Comparison of ENCODE assay signal across 9 cellular contexts in genomic region chr1:161082996-161083742, GRCh38. TPM values are rescaled to one million over a fixed set of nuclear protein-coding genes. Genes with fewer than 3 reads are reported as not detected.
DNase-seq lines count a peak whose midpoint lies in the region; ATAC-seq, FAIRE-seq and TF ChIP-seq lines count a peak whose summit lies in the region.
"Had no signal": no experiment of that assay in that cellular context is flagged by ENCODE, and none has a peak within 500 bp of the region (broad histone marks: within the 10 kb centered on the region; RNA-seq: fewer than 3 reads in every experiment).

No MANE protein-coding gene starts in this region.

- TF ChIP-seq CTCF in AG09319 (IDR thresholded peaks at IDR 0.05; ENCODE audit: low read depth, low read length) (no peak), bronchial epithelial cell (IDR thresholded peaks at IDR 0.05; ENCODE audit: insufficient read depth, low read length, severe bottlenecking) (no peak), lung (IDR thresholded peaks at IDR 0.05; ENCODE audit: control extremely low read depth, extremely low read depth) (no peak), osteocyte (IDR thresholded peaks at IDR 0.05) (no peak)

- peak overlapping the region in 1 of 2 donors; percentile 71 for H3K27ac ChIP-seq in lung (ENCODE audit: low read depth in 1 of 2, low read length in 1 of 2)

- peaks cover 0 to 4% of the 10 kb centered on the region in 2 donors for H3K9me3 ChIP-seq in lung (ENCODE audit: control insufficient read depth in 2 of 2, insufficient read depth in 1 of 2, low read length in 1 of 2)

- peaks cover 7% of the 10 kb centered on the region for H3K4me1 Mint-ChIP-seq in osteocyte (ENCODE audit: unreplicated experiment)
- H3K4me1 Mint-ChIP-seq in activated CD4-positive, alpha-beta memory T cell treated with anti-CD3 and anti-CD28 coated beads, Interleukin-2, amount 10 ng/mL, durations not matched to agents 7 days and 5 days = peaks cover 11% of the 10 kb centered on the region

- 45 to 46% methylated on average over 7 to 8 of the region's 8 CpGs for WGBS in lung, 2 donors

- FAIRE-seq in bronchial epithelial cell (lab: Jason Lieb, UNC) = peak; percentile 52

- H3K27me3 ChIP-seq in bronchial epithelial cell (ENCODE audit: control insufficient read depth, insufficient read depth, low read length) (no peaks in the 10 kb centered on the region), lung (ENCODE audit: control insufficient read depth, insufficient read depth) (no peaks in the 10 kb centered on the region)

- H3K36me3 Mint-ChIP-seq in osteocyte (ENCODE audit: unreplicated experiment) = no peaks in the 10 kb centered on the region
- no peaks in the 10 kb centered on the region for H3K36me3 Mint-ChIP-seq in activated CD4-positive, alpha-beta memory T cell treated with anti-CD3 and anti-CD28 coated beads, Interleukin-2, amount 10 ng/mL, durations not matched to agents 7 days and 5 days (ENCODE audit: low read depth)

- ATAC-seq in lung (ENCODE audit: insufficient read depth, low FRiP score) (peak; percentile 94), GM19467 (IDR thresholded peaks at IDR 0.05; ENCODE audit: unreplicated experiment) (no peak)

- no peak overlapping the region for H3K27ac Mint-ChIP-seq in osteocyte (ENCODE audit: unreplicated experiment)
- no peak overlapping the region for H3K27ac Mint-ChIP-seq in activated CD4-positive, alpha-beta memory T cell treated with anti-CD3 and anti-CD28 coated beads, Interleukin-2, amount 10 ng/mL, durations not matched to agents 7 days and 5 days

- no peaks in the 10 kb centered on the region for H3K9me3 Mint-ChIP-seq in osteocyte (ENCODE audit: unreplicated experiment)
- H3K9me3 Mint-ChIP-seq in activated CD4-positive, alpha-beta memory T cell treated with anti-CD3 and anti-CD28 coated beads, Interleukin-2, amount 10 ng/mL, durations not matched to agents 7 days and 5 days = no peaks in the 10 kb centered on the region
- H3K9me3 Mint-ChIP-seq: activated T-cell treated with anti-CD3 and anti-CD28 coated beads, Interleukin-2, amount 50 U/mL, for 4 hours had no signal

- H3K36me3 ChIP-seq in bronchial epithelial cell (ENCODE audit: control insufficient read depth, insufficient read depth, low read length) (no peaks in the 10 kb centered on the region), lung (ENCODE audit: control insufficient read depth in 2 of 2, insufficient read depth in 2 of 2, low read length in 2 of 2) (no peaks in the 10 kb centered on the region)

- DNase-seq in AG09319 (ENCODE audit: extremely low read depth, low read depth) (peak; percentile 49), LoVo (ENCODE audit: low spot score) (peak; percentile 87), bronchial epithelial cell (ENCODE audit: low read depth) (peak; percentile 97), lung (ENCODE audit: low spot score) (peak; percentile 95), osteocyte (ENCODE audit: extremely low spot score, unreplicated experiment) (no peak), SHP77 treated with DMSO at 0.1 percent for 48 hours (lab: John Stamatoyannopoulos, UW) (no peak)
- DNase-seq in activated CD4-positive, alpha-beta memory T cell treated with anti-CD3 and anti-CD28 coated beads, Interleukin-2, amount 10 ng/mL, durations not matched to agents 7 days and 5 days = no peak
- DNase-seq: activated T-cell treated with anti-CD3 and anti-CD28 coated beads, Interleukin-2, amount 50 U/mL, for 4 hours had no signal

- no peaks in the 10 kb centered on the region for H3K27me3 Mint-ChIP-seq in osteocyte (ENCODE audit: unreplicated experiment)
- peaks cover 2% of the 10 kb centered on the region for H3K27me3 Mint-ChIP-seq in activated CD4-positive, alpha-beta memory T cell treated with anti-CD3 and anti-CD28 coated beads, Interleukin-2, amount 10 ng/mL, durations not matched to agents 7 days and 5 days

- H3K4me3 ChIP-seq in bronchial epithelial cell (ENCODE audit: low read depth, low read length) (peak overlapping the region; percentile 9), lung (no peak overlapping the region)

- peaks cover 0 to 8% of the 10 kb centered on the region in 2 donors for H3K4me1 ChIP-seq in lung (ENCODE audit: control insufficient read depth in 2 of 2, insufficient read depth in 2 of 2, low read length in 2 of 2)

- CTCF ChIA-PET in activated CD4-positive, alpha-beta memory T cell treated with anti-CD3 and anti-CD28 coated beads, Interleukin-2, amount 10 ng/mL, durations not matched to agents 7 days and 5 days (lab: Charles Lee) = interaction anchor here (1.0 to 3.6 kb wide), 2 partner anchors 12 to 14 kb away, joined by 3 to 21 read pairs; no protein-coding TSS in a partner anchor

- POLR2A ChIA-PET in activated CD4-positive, alpha-beta memory T cell treated with anti-CD3 and anti-CD28 coated beads, Interleukin-2, amount 10 ng/mL, durations not matched to agents 7 days and 5 days (lab: Charles Lee) = interaction anchor here (1.0 to 2.5 kb wide), 2 partner anchors 13 kb away, joined by 4 to 7 read pairs; partner anchors contain the start of gene ARHGAP30

- H3K4me3 Mint-ChIP-seq in osteocyte (ENCODE audit: unreplicated experiment) = no peak overlapping the region
- no peak overlapping the region for H3K4me3 Mint-ChIP-seq in activated CD4-positive, alpha-beta memory T cell treated with anti-CD3 and anti-CD28 coated beads, Interleukin-2, amount 10 ng/mL, durations not matched to agents 7 days and 5 days
- H3K4me3 Mint-ChIP-seq: activated T-cell treated with anti-CD3 and anti-CD28 coated beads, Interleukin-2, amount 50 U/mL, for 4 hours had no signal

RNA-seq across cellular contexts. Expression of gene NECTIN4, which starts 6.2 kb away (rescaled TPM):
- 108 and 200 TPM in 2 replicates for total RNA-seq in bronchial epithelial cell
- total RNA-seq in lung = 10 to 100 TPM; 11.7 to 12.5 TPM
- 1 to 10 TPM; 6.2 to 8.1 TPM for polyA plus RNA-seq in lung
- not detected in 2 replicates for total RNA-seq in osteocyte
- not detected for total RNA-seq in activated CD4-positive, alpha-beta memory T cell treated with anti-CD3 and anti-CD28 coated beads, Interleukin-2, amount 10 ng/mL, durations not matched to agents 7 days and 5 days

RNA-seq across cellular contexts. Expression of gene ARHGAP30, which starts 13.5 kb away (rescaled TPM):
- total RNA-seq in bronchial epithelial cell = 1.3 and 3.1 TPM in 2 replicates
- 10 to 100 TPM; 10.5 to 49.5 TPM for total RNA-seq in lung
- 10 to 100 TPM; 18.1 to 66.3 TPM for polyA plus RNA-seq in lung
- not detected in 2 replicates for total RNA-seq in osteocyte
- total RNA-seq in activated CD4-positive, alpha-beta memory T cell treated with anti-CD3 and anti-CD28 coated beads, Interleukin-2, amount 10 ng/mL, durations not matched to agents 7 days and 5 days = 100 to 1,000 TPM; 331 to 339 TPM

RNA-seq across cellular contexts. Expression of gene KLHDC9, which starts 15.0 kb away (rescaled TPM):
- total RNA-seq in bronchial epithelial cell (1.3 and 5.0 TPM in 2 replicates), lung (10 to 100 TPM in 1 of 2 donors, 1 to 10 TPM in 1; 7.1 to 13.0 TPM), osteocyte (3.6 and 3.7 TPM in 2 replicates)
- 1 to 10 TPM; 5.8 to 8.6 TPM for polyA plus RNA-seq in lung
- total RNA-seq in activated CD4-positive, alpha-beta memory T cell treated with anti-CD3 and anti-CD28 coated beads, Interleukin-2, amount 10 ng/mL, durations not matched to agents 7 days and 5 days = 1 to 10 TPM; 1.2 TPM

RNA-seq across cellular contexts. Expression of gene PFDN2, which starts 34.7 kb away (rescaled TPM):
- total RNA-seq in bronchial epithelial cell (204 and 224 TPM in 2 replicates), lung (10 to 100 TPM; 21.5 to 46.7 TPM), osteocyte (48.9 and 49.2 TPM in 2 replicates)
- 100 to 1,000 TPM; 140 to 324 TPM for polyA plus RNA-seq in lung
- total RNA-seq in activated CD4-positive, alpha-beta memory T cell treated with anti-CD3 and anti-CD28 coated beads, Interleukin-2, amount 10 ng/mL, durations not matched to agents 7 days and 5 days = 10 to 100 TPM; 76.6 to 78.8 TPM

RNA-seq across cellular contexts. Expression of gene NIT1, which starts 34.7 kb away (rescaled TPM):
- 40.5 and 58.2 TPM in 2 replicates for total RNA-seq in bronchial epithelial cell
- 10 to 100 TPM; 35.6 to 40.4 TPM for total RNA-seq in lung
- polyA plus RNA-seq in lung = 10 to 100 TPM; 26.9 to 40.3 TPM
- total RNA-seq in osteocyte = 31.2 and 33.2 TPM in 2 replicates
- 10 to 100 TPM; 50.8 to 51.5 TPM for total RNA-seq in activated CD4-positive, alpha-beta memory T cell treated with anti-CD3 and anti-CD28 coated beads, Interleukin-2, amount 10 ng/mL, durations not matched to agents 7 days and 5 days

Comparison
In these comparisons a context has a peak if more than half of its experiments do, and no peak if none do; other contexts are left out.
1. DNase-seq: peak in AG09319 (single experiment), LoVo (single experiment), bronchial epithelial cell (single experiment) and lung (single experiment); none in osteocyte (single experiment), SHP77 treated with DMSO at 0.1 percent for 48 hours (single experiment) and activated CD4-positive, alpha-beta memory T cell treated with anti-CD3 and anti-CD28 coated beads, Interleukin-2, amount 10 ng/mL, durations not matched to agents 7 days and 5 days (single experiment).
2. RNA of gene NECTIN4, which starts 6.2 kb away (total RNA-seq): 108 to 200 TPM in bronchial epithelial cell and 11.7 to 12.5 TPM in lung; not detected in activated CD4-positive, alpha-beta memory T cell treated with anti-CD3 and anti-CD28 coated beads, Interleukin-2, amount 10 ng/mL, durations not matched to agents 7 days and 5 days and not detected in osteocyte; every median in the first group is over 10 times any median in the second.
3. RNA of gene ARHGAP30, which starts 13.5 kb away (total RNA-seq): 331 to 339 TPM in activated CD4-positive, alpha-beta memory T cell treated with anti-CD3 and anti-CD28 coated beads, Interleukin-2, amount 10 ng/mL, durations not matched to agents 7 days and 5 days; 10.5 to 49.5 TPM in lung, 1.3 to 3.1 TPM in bronchial epithelial cell and not detected in osteocyte; every median in the first group is over 4 times any median in the second.